Comparison of ENCODE assay signal across 8 cellular contexts in the genomic region with DNA sequence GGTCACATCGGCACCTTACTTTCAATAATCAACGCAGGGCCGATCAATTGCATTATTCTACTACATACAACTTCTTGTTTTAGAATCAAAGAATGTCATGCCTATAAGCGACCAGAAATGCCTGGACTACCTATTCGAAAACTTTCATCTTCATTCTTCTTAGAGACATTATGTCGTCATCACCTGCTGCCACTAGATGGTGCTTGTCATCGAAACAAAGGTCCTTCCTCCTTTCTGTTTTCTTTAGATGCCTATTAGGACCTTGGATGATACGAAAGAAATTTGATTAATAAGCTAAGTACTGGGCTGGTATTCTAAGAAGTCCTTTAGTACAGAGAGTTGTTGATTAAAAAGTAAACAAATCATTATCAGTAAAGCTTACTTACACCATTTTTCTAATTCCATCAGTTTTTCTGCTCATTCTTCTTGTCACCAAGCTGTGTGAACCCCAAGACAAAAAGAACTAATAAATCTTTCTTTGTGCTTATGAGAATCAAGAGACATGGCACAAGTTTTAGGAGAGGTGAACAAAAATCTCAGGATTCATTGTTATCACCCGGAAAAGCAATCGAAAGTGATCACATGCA.
DNase-seq lines count a peak whose midpoint lies in the region; TF ChIP-seq lines count a peak whose summit lies in the region.

No MANE protein-coding gene starts in this region.

- TF ChIP-seq CTCF in GM12865 (IDR thresholded peaks at IDR 0.05; ENCODE audit: insufficient read depth, low read depth, low read length, missing control alignments) (peak; percentile 67), dorsolateral prefrontal cortex (IDR thresholded peaks at IDR 0.05 in 54 of 56, conservative IDR thresholded peaks at IDR 0.05 in 2 of 56; ENCODE audit: low read depth in 1 of 56, partially characterized antibody in 56 of 56) (peak; percentile 46 to 86 (median 69)), mesothelial cell of epicardium (IDR thresholded peaks at IDR 0.05; ENCODE audit: unreplicated experiment) (peak; percentile 51)

- peak; percentile 69 for DNase-seq in ACHN
- DNase-seq in GM12865 (ENCODE audit: low read depth) = peak; percentile 65
- peak; percentile 40 for DNase-seq in HCEC 1CT
- DNase-seq in MG63 = peak; percentile 4
- peak; percentile 69 for DNase-seq in SKM-1 treated with dmso at 0.1 percent for 144 hours (lab: John Stamatoyannopoulos, UW; ENCODE audit: unreplicated experiment)
- peak in 6 of 10 donors; percentile 29 to 69 (median 50) for DNase-seq in dorsolateral prefrontal cortex
- no peak for DNase-seq in mesothelial cell of epicardium (ENCODE audit: low spot score in 2 of 2, unreplicated experiment in 2 of 2)
- peak; percentile 52 for DNase-seq in ureter (ENCODE audit: low spot score)

- H3K27ac Mint-ChIP-seq in mesothelial cell of epicardium = no peak overlapping the region

- H3K9me3 Mint-ChIP-seq in mesothelial cell of epicardium = no peaks in the 10 kb centered on the region

- in situ Hi-C loops in ACHN (cut with HindIII; ENCODE audit: low pct_ligation_motif_present, low pct_unique_long_range_greater_than_20kb, low sequenced_read_pairs) = no loop called here

- H3K9me3 ChIP-seq in MG63 = no peaks in the 10 kb centered on the region

- H3K4me1 Mint-ChIP-seq in mesothelial cell of epicardium = peaks cover 32% of the 10 kb centered on the region

- H3K27ac ChIP-seq in dorsolateral prefrontal cortex = no peak overlapping the region

- no peak overlapping the region for H3K4me3 Mint-ChIP-seq in mesothelial cell of epicardium

- no peaks in the 10 kb centered on the region for H3K27me3 ChIP-seq in MG63
- peaks cover 0 to 8% (median 0%) of the 10 kb centered on the region in 45 donors for H3K27me3 ChIP-seq in dorsolateral prefrontal cortex

- H3K36me3 Mint-ChIP-seq in mesothelial cell of epicardium = no peaks in the 10 kb centered on the region

- H3K36me3 ChIP-seq in MG63 = no peaks in the 10 kb centered on the region

- intact Hi-C loops in dorsolateral prefrontal cortex (cut with DNase I) = no loop called here

- peaks cover 8% of the 10 kb centered on the region for H3K27me3 Mint-ChIP-seq in mesothelial cell of epicardium (ENCODE audit: low read depth)

- H3K4me3 ChIP-seq in GM12865 (ENCODE audit: low read depth, low read length) (no peak overlapping the region), MG63 (no peak overlapping the region), dorsolateral prefrontal cortex (peak overlapping the region in 3 of 59 donors; percentile 1 to 6 (median 6))

Comparison
In these comparisons a context has a peak if more than half of its experiments do, and no peak if none do; other contexts are left out.
1. DNase-seq: peak in ACHN (single experiment), GM12865 (single experiment), HCEC 1CT (single experiment), MG63 (single experiment), SKM-1 treated with dmso at 0.1 percent for 144 hours (single experiment), dorsolateral prefrontal cortex (6 of 10) and ureter (single experiment); none in mesothelial cell of epicardium (0 of 2).
2. Peak in every context shown above with its lines, with median percentiles within 50 percentile points of each other: CTCF ChIP-seq.